18 cellular contexts compared by ENCODE assay signal in genomic region chr4:87322754-87323153, GRCh38. TPM values are rescaled to one million over a fixed set of nuclear protein-coding genes. Genes with fewer than 3 reads are reported as not detected.
"Had no signal": no experiment of that assay in that cellular context is flagged by ENCODE, and none has a peak within 500 bp of the region (broad histone marks: within the 10 kb centered on the region; RNA-seq: fewer than 3 reads in every experiment).

A gene with protein sequence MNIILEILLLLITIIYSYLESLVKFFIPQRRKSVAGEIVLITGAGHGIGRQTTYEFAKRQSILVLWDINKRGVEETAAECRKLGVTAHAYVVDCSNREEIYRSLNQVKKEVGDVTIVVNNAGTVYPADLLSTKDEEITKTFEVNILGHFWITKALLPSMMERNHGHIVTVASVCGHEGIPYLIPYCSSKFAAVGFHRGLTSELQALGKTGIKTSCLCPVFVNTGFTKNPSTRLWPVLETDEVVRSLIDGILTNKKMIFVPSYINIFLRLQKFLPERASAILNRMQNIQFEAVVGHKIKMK (minus strand): TSS chr4:87322882. CDS start chr4:87322841, 41 bp downstream.

- H3K9me3 ChIP-seq: gastrocnemius medialis, heart left ventricle, mucosa of descending colon, neutrophil had no signal

- H3K36me3 Mint-ChIP-seq: activated naive CD4-positive, alpha-beta T cell treated with anti-CD3 and anti-CD28 coated beads, Interleukin-2, amount 50 U/mL, for 72 hours; WTC11 had no signal

- H3K4me1 ChIP-seq: gastrocnemius medialis, heart left ventricle, parathyroid adenoma had no signal

- H3K27me3 Mint-ChIP-seq: activated CD4-positive, alpha-beta memory T cell treated with anti-CD3 and anti-CD28 coated beads, Interleukin-2, amount 10 ng/mL, durations not matched to agents 7 days and 5 days; naive thymus-derived CD4-positive, alpha-beta T cell had no signal

- H3K27ac ChIP-seq: cardiac muscle cell, dorsolateral prefrontal cortex, gastrocnemius medialis, heart left ventricle, neutrophil, parathyroid adenoma had no signal

- H3K4me3 Mint-ChIP-seq: activated CD4-positive, alpha-beta memory T cell treated with anti-CD3 and anti-CD28 coated beads, Interleukin-2, amount 10 ng/mL, durations not matched to agents 7 days and 5 days; endodermal cell; naive thymus-derived CD4-positive, alpha-beta T cell; WTC11 had no signal

- H3K36me3 ChIP-seq: cardiac muscle cell, gastrocnemius medialis, heart left ventricle, neutrophil had no signal

- DNase-seq: activated CD4-positive, alpha-beta memory T cell treated with anti-CD3 and anti-CD28 coated beads, Interleukin-2, amount 10 ng/mL, durations not matched to agents 7 days and 5 days; activated CD4-positive, alpha-beta T cell treated with anti-CD3 and anti-CD28 coated beads for 4 hours; activated gamma-delta T cell; activated T-cell treated with anti-CD3 and anti-CD28 coated beads, Interleukin-2, amount 50 U/mL, for 48 hours; dorsolateral prefrontal cortex; endodermal cell; gastrocnemius medialis; heart left ventricle; mammary epithelial cell; mucosa of descending colon; naive thymus-derived CD4-positive, alpha-beta T cell; stimulated activated CD4-positive, alpha-beta T cell treated with anti-CD3 and anti-CD28 coated beads, Interleukin-1b, Interleukin-23, amount 100 ng/mL, for 48 hours had no signal

- H3K27me3 ChIP-seq: cardiac muscle cell, dorsolateral prefrontal cortex, gastrocnemius medialis, heart left ventricle, neutrophil had no signal

- H3K79me2 ChIP-seq: parathyroid adenoma had no signal

- H3K9me3 Mint-ChIP-seq: activated CD4-positive, alpha-beta memory T cell treated with anti-CD3 and anti-CD28 coated beads, Interleukin-2, amount 10 ng/mL, durations not matched to agents 7 days and 5 days; activated naive CD4-positive, alpha-beta T cell treated with anti-CD3 and anti-CD28 coated beads, Interleukin-2, amount 50 U/mL, for 72 hours; endodermal cell; WTC11 had no signal

- H3K27ac Mint-ChIP-seq: activated CD4-positive, alpha-beta memory T cell treated with anti-CD3 and anti-CD28 coated beads, Interleukin-2, amount 10 ng/mL, durations not matched to agents 7 days and 5 days; activated naive CD4-positive, alpha-beta T cell treated with anti-CD3 and anti-CD28 coated beads, Interleukin-2, amount 50 U/mL, for 72 hours; endodermal cell; naive thymus-derived CD4-positive, alpha-beta T cell; WTC11 had no signal

- H3K4me1 Mint-ChIP-seq: activated CD4-positive, alpha-beta memory T cell treated with anti-CD3 and anti-CD28 coated beads, Interleukin-2, amount 10 ng/mL, durations not matched to agents 7 days and 5 days; endodermal cell; naive thymus-derived CD4-positive, alpha-beta T cell; WTC11 had no signal

- H2AFZ ChIP-seq: parathyroid adenoma had no signal

- H3K4me3 ChIP-seq: cardiac muscle cell, dorsolateral prefrontal cortex, gastrocnemius medialis, heart left ventricle, mucosa of descending colon had no signal

- H3K9ac ChIP-seq: parathyroid adenoma had no signal

RNA-seq across cellular contexts. Expression of the gene that starts here (rescaled TPM):
- total RNA-seq: epithelial cell of proximal tubule, mammary epithelial cell, WTC11 had no signal
- polyA plus RNA-seq: cardiac muscle cell, mammary epithelial cell had no signal
